In genomic region chr3:98333989-98334606, GRCh38 we compare ENCODE assay signal across 11 cellular contexts. TPM values are rescaled to one million over a fixed set of nuclear protein-coding genes. Genes with fewer than 3 reads are reported as not detected.
DNase-seq lines count a peak whose midpoint lies in the region; TF ChIP-seq lines count a peak whose summit lies in the region.
"Had no signal": no experiment of that assay in that cellular context is flagged by ENCODE, and none has a peak within 500 bp of the region (broad histone marks: within the 10 kb centered on the region; RNA-seq: fewer than 3 reads in every experiment).

No MANE protein-coding gene starts in this region.

- H3K36me3 Mint-ChIP-seq in H9 (ENCODE audit: insufficient read depth in 1 of 3, low read depth in 3 of 3), result no peaks in the 10 kb centered on the region

- no peak overlapping the region for H2AK5ac ChIP-seq in H9 (ENCODE audit: insufficient read length, low read length)

- no peaks in the 10 kb centered on the region for H3K9me3 ChIP-seq in H9 (ENCODE audit: control insufficient read depth, low read depth, low read length)
- H3K9me3 ChIP-seq: pancreas had no signal

- H3K4me3 ChIP-seq in HFF-Myc (replicated peaks; ENCODE audit: low read depth, low read length), result no peak overlapping the region
- no peak overlapping the region for H3K4me3 ChIP-seq in Jurkat, Clone E6-1 (ENCODE audit: low read length)
- no peak overlapping the region for H3K4me3 ChIP-seq in kidney epithelial cell (ENCODE audit: low read depth, low read length)
- H3K4me3 ChIP-seq: pancreas had no signal

- no peak overlapping the region for H3K27ac ChIP-seq in H9 (ENCODE audit: insufficient read length, low read depth, low read length)
- H3K27ac ChIP-seq: pancreas had no signal

- H3K27me3 Mint-ChIP-seq in H9 (ENCODE audit: low read depth), result no peaks in the 10 kb centered on the region

- no peak overlapping the region for H4K5ac ChIP-seq in H9 (ENCODE audit: insufficient read length, low read depth, low read length)

- peaks cover 7 to 15% of the 10 kb centered on the region in 2 experiments for H3K4me1 Mint-ChIP-seq in H9

- H4K8ac ChIP-seq in H9 (replicated peaks; ENCODE audit: insufficient read length, low read depth, low read length), result no peak overlapping the region

- H3K27ac Mint-ChIP-seq in H9, result no peak overlapping the region
- H3K27ac Mint-ChIP-seq: activated T-cell treated with anti-CD3 and anti-CD28 coated beads, Interleukin-2, amount 50 U/mL, for 72 hours; dendritic cell treated with granulocyte-macrophage colony-stimulating factor and Interleukin-4, amounts not matched to agents 40 ng/mL and 50 ng/mL, for 4 days had no signal

- H3K4me1 ChIP-seq in H9 (ENCODE audit: insufficient read depth, low read length), result peaks cover 1% of the 10 kb centered on the region; the same call in 1 of the 2 replicates
- H3K4me1 ChIP-seq: pancreas had no signal

- no peak overlapping the region for H3K9ac ChIP-seq in H9 (ENCODE audit: extremely low read depth, insufficient read length, low read length)

- no peak overlapping the region for H3T11ph ChIP-seq in H9 (ENCODE audit: low read length)

- no peak overlapping the region for H3K4me3 Mint-ChIP-seq in H9
- H3K4me3 Mint-ChIP-seq: activated T-cell treated with anti-CD3 and anti-CD28 coated beads, Interleukin-2, amount 50 U/mL, for 72 hours; dendritic cell treated with granulocyte-macrophage colony-stimulating factor and Interleukin-4, amounts not matched to agents 40 ng/mL and 50 ng/mL, for 4 days had no signal

- peak; percentile 7 for DNase-seq in activated CD4-positive, alpha-beta T cell treated with anti-CD3 and anti-CD28 coated beads for 4 hours
- DNase-seq in activated CD4-positive, alpha-beta T cell treated with anti-CD3 and anti-CD28 coated beads for 1 hour, result no peak
- peak; percentile 9 for DNase-seq in HFF-Myc (ENCODE audit: extremely low read depth, low read depth)
- peak; percentile 29 for DNase-seq in Jurkat, Clone E6-1 (ENCODE audit: low read depth, low spot score)
- DNase-seq in kidney epithelial cell (ENCODE audit: low read depth), result no peak
- no peak for DNase-seq in central memory CD4-positive, alpha-beta T cell
- no peak for DNase-seq in H9
- no peak for DNase-seq in stimulated activated CD4-positive, alpha-beta T cell treated with anti-CD3 and anti-CD28 coated beads, Interleukin-4, amount 100 ng/mL, for 4 hours
- DNase-seq: pancreas had no signal

- no peak overlapping the region for H3K14ac ChIP-seq in H9 (ENCODE audit: insufficient read depth, low read length)

- no peak overlapping the region for H3K18ac ChIP-seq in H9 (ENCODE audit: insufficient read length, low read depth, low read length)

- no peak overlapping the region for H3K4ac ChIP-seq in H9 (ENCODE audit: low read depth, low read length)

- no peak overlapping the region for H4K91ac ChIP-seq in H9 (ENCODE audit: insufficient read length, low read depth, low read length)

- no peaks in the 10 kb centered on the region for H3K36me3 ChIP-seq in kidney epithelial cell (ENCODE audit: control insufficient read depth, insufficient read depth, low read length)
- H3K36me3 ChIP-seq: pancreas had no signal

- H3K79me2 ChIP-seq in H9 (ENCODE audit: insufficient read depth, low read length), result no peaks in the 10 kb centered on the region

- H2BK5ac ChIP-seq in H9 (ENCODE audit: insufficient read length, low read length), result no peak overlapping the region

- no CpG with 5 or more reads among the region's 3 CpGs for WGBS in H9 (ENCODE audit: extremely low coverage, insufficient read length, low lambda C conversion rate)

- H2BK120ac ChIP-seq in H9 (ENCODE audit: low read depth, low read length, poor library complexity, severe bottlenecking), result no peak overlapping the region

- no peak overlapping the region for H2BK12ac ChIP-seq in H9 (ENCODE audit: insufficient read length, low read depth, low read length)

- no peak overlapping the region for H3K56ac ChIP-seq in H9 (ENCODE audit: insufficient read length, low read depth, low read length)

- TF ChIP-seq CTCF in HFF-Myc (IDR thresholded peaks at IDR 0.05; ENCODE audit: low read depth, low read length, missing control alignments), result no peak
- peak; percentile 15 for TF ChIP-seq CTCF in kidney epithelial cell (IDR thresholded peaks at IDR 0.05; ENCODE audit: insufficient read depth, low read length, poor library complexity, severe bottlenecking)
- no peak for TF ChIP-seq CTCF in H9 (conservative IDR thresholded peaks at IDR 0.05)

- H3K23ac ChIP-seq in H9 (ENCODE audit: insufficient read length, low read depth, low read length), result no peak overlapping the region

- no peak overlapping the region for H3K4me2 ChIP-seq in H9 (ENCODE audit: insufficient read depth, insufficient read length, low read length)

- no peaks in the 10 kb centered on the region for H3K79me1 ChIP-seq in H9 (ENCODE audit: insufficient read depth, low read depth, low read length, poor library complexity, severe bottlenecking)

- H3K9me3 Mint-ChIP-seq in H9, result no peaks in the 10 kb centered on the region
- H3K9me3 Mint-ChIP-seq: activated T-cell treated with anti-CD3 and anti-CD28 coated beads, Interleukin-2, amount 50 U/mL, for 72 hours; dendritic cell treated with granulocyte-macrophage colony-stimulating factor and Interleukin-4, amounts not matched to agents 40 ng/mL and 50 ng/mL, for 4 days had no signal

- H4K20me1 ChIP-seq in H9 (ENCODE audit: control insufficient read depth, insufficient read depth, insufficient read length), result no peaks in the 10 kb centered on the region

- H3K27me3 ChIP-seq in kidney epithelial cell (ENCODE audit: control insufficient read depth, insufficient read depth, low read length), result peaks cover 4% of the 10 kb centered on the region
- no peaks in the 10 kb centered on the region for H3K27me3 ChIP-seq in H9 (ENCODE audit: insufficient read depth, low read length)

- no peaks in the 10 kb centered on the region for H3K23me2 ChIP-seq in H9 (ENCODE audit: insufficient read length, low read depth, low read length, poor library complexity, severe bottlenecking)

- H2BK15ac ChIP-seq in H9 (ENCODE audit: low read depth, low read length), result no peak overlapping the region

- H2BK20ac ChIP-seq in H9 (ENCODE audit: low read depth, low read length, poor library complexity, severe bottlenecking), result no peak overlapping the region

- H2AFZ ChIP-seq in H9 (ENCODE audit: low read length), result no peak overlapping the region

RNA-seq across cellular contexts. Expression of gene OR5K4, which starts 19.6 kb away (rescaled TPM):
- polyA plus RNA-seq in Jurkat, Clone E6-1 (2012; ENCODE audit: insufficient read depth, insufficient read length), result not detected
- total RNA-seq in kidney epithelial cell, result not detected in 2 replicates
- not detected in 2 replicates for total RNA-seq in H9 (2021)
- total RNA-seq: activated T-cell treated with anti-CD3 and anti-CD28 coated beads, Interleukin-2, amount 50 U/mL, for 72 hours; pancreas had no signal
- polyA plus RNA-seq: pancreas had no signal

RNA-seq across cellular contexts. Expression of gene OR5H2, which starts 51.8 kb away (rescaled TPM):
- polyA plus RNA-seq in Jurkat, Clone E6-1 (2012; ENCODE audit: insufficient read depth, insufficient read length), result not detected
- total RNA-seq in kidney epithelial cell (not detected in 2 replicates), H9 (2021) (not detected in 2 replicates)
- total RNA-seq: activated T-cell treated with anti-CD3 and anti-CD28 coated beads, Interleukin-2, amount 50 U/mL, for 72 hours; pancreas had no signal
- polyA plus RNA-seq: pancreas had no signal

RNA-seq across cellular contexts. Expression of gene OR5K3, which starts 56.4 kb away (rescaled TPM):
- polyA plus RNA-seq in Jurkat, Clone E6-1 (2012; ENCODE audit: insufficient read depth, insufficient read length), result not detected
- total RNA-seq in kidney epithelial cell (not detected in 2 replicates), H9 (2021) (not detected in 2 replicates)
- total RNA-seq: activated T-cell treated with anti-CD3 and anti-CD28 coated beads, Interleukin-2, amount 50 U/mL, for 72 hours; pancreas had no signal
- polyA plus RNA-seq: pancreas had no signal

Comparison
In these comparisons a context has a peak if more than half of its experiments do, and no peak if none do; other contexts are left out.
1. DNase-seq: peak in activated CD4-positive, alpha-beta T cell treated with anti-CD3 and anti-CD28 coated beads for 4 hours (2 of 2), HFF-Myc (single experiment) and Jurkat, Clone E6-1 (single experiment); none in activated CD4-positive, alpha-beta T cell treated with anti-CD3 and anti-CD28 coated beads for 1 hour (single experiment), kidney epithelial cell (single experiment), central memory CD4-positive, alpha-beta T cell (single experiment), H9 (single experiment) and stimulated activated CD4-positive, alpha-beta T cell treated with anti-CD3 and anti-CD28 coated beads, Interleukin-4, amount 100 ng/mL, for 4 hours (0 of 2).